In genomic region chr10:71222541-71223364, GRCh38 we compare ENCODE assay signal across 11 cellular contexts. TPM values are rescaled to one million over a fixed set of nuclear protein-coding genes. Genes with fewer than 3 reads are reported as not detected.
A peak's percentile ranks its signal among the peaks of the same experiment; 100 is the strongest.
DNase-seq lines count a peak whose midpoint lies in the region; ATAC-seq and TF ChIP-seq lines count a peak whose summit lies in the region.
"Had no signal": no experiment of that assay in that cellular context is flagged by ENCODE, and none has a peak within 500 bp of the region (broad histone marks: within the 10 kb centered on the region; RNA-seq: fewer than 3 reads in every experiment).

No MANE protein-coding gene starts in this region.

- H3K4me3 ChIP-seq in OCI-LY7 (ENCODE audit: low read depth, low read length, poor library complexity, severe bottlenecking) (no peak overlapping the region), foreskin fibroblast (ENCODE audit: low read depth in 1 of 2, low read length in 2 of 2) (no peak overlapping the region), smooth muscle cell (no peak overlapping the region)

- TF ChIP-seq CTCF in OCI-LY7 (conservative IDR thresholded peaks at IDR 0.05; ENCODE audit: low read length) (0 out of 2 replicates have a peak, but pooled peaks have one; percentile 20), foreskin fibroblast (IDR thresholded peaks at IDR 0.05; ENCODE audit: low read depth, low read length) (no peak), smooth muscle cell (IDR thresholded peaks at IDR 0.05; ENCODE audit: borderline replicate concordance, insufficient read depth, poor library complexity, severe bottlenecking) (no peak)

- H2AFZ ChIP-seq in OCI-LY7 (ENCODE audit: low read length), result no peak overlapping the region
- no peak overlapping the region for H2AFZ ChIP-seq in smooth muscle cell (ENCODE audit: low read depth)

- H3K27me3 ChIP-seq in smooth muscle cell (ENCODE audit: low read depth), result no peaks in the 10 kb centered on the region

- H3K27ac ChIP-seq in OCI-LY7 (ENCODE audit: low read depth, low read length, poor library complexity, severe bottlenecking), result no peak overlapping the region
- H3K27ac ChIP-seq in smooth muscle cell (ENCODE audit: low read depth), result peak overlapping the region; percentile 91

- H3K4me1 ChIP-seq in OCI-LY7 (ENCODE audit: insufficient read depth, low read length, poor library complexity, severe bottlenecking), result no peaks in the 10 kb centered on the region
- H3K4me1 ChIP-seq in smooth muscle cell (ENCODE audit: low read depth), result peaks cover 23% of the 10 kb centered on the region

- ATAC-seq in GM18867 (IDR thresholded peaks at IDR 0.05; ENCODE audit: unreplicated experiment) (no peak), GM21423 (IDR thresholded peaks at IDR 0.05; ENCODE audit: unreplicated experiment) (no peak)
- ATAC-seq in stimulated activated naive B cell treated with anti-CD40 and anti-IgM and Interleukin-4, amounts not matched to agents 10 μg/mL and 1 μg/mL and 100 μg/mL, for 72 hours (replicated peaks), result no peak

- no peaks in the 10 kb centered on the region for H3K9me3 ChIP-seq in OCI-LY7 (ENCODE audit: low read length)
- no peaks in the 10 kb centered on the region for H3K9me3 ChIP-seq in smooth muscle cell (replicated peaks; ENCODE audit: low read depth)

- peak overlapping the region; percentile 24 for H3K9ac ChIP-seq in smooth muscle cell (ENCODE audit: low read depth)

- H3K4me3 Mint-ChIP-seq in stimulated activated naive B cell treated with anti-CD40 and anti-IgM and Interleukin-4, amounts not matched to agents 10 μg/mL and 1 μg/mL and 100 μg/mL, for 72 hours, result no peak overlapping the region
- H3K4me3 Mint-ChIP-seq: activated naive CD4-positive, alpha-beta T cell treated with anti-CD3 and anti-CD28 coated beads for 36 hours had no signal

- BruUV-seq in OCI-LY7 (replicated peaks; lab: Mats Ljungman, UMichigan), result no TSS peak

- no peaks in the 10 kb centered on the region for H3K9me2 ChIP-seq in OCI-LY7 (ENCODE audit: insufficient read depth, low read length)

- no peaks in the 10 kb centered on the region for H3K9me3 Mint-ChIP-seq in stimulated activated naive B cell treated with anti-CD40 and anti-IgM and Interleukin-4, amounts not matched to agents 10 μg/mL and 1 μg/mL and 100 μg/mL, for 72 hours
- H3K9me3 Mint-ChIP-seq: activated naive CD4-positive, alpha-beta T cell treated with anti-CD3 and anti-CD28 coated beads for 36 hours had no signal

- H3F3A ChIP-seq in smooth muscle cell (ENCODE audit: low read depth), result peaks cover 46% of the 10 kb centered on the region

- intact Hi-C loops in OCI-LY7 (cut with micrococcal nuclease; ENCODE audit: unreplicated experiment), result no loop called here

- no peaks in the 10 kb centered on the region for H3K36me3 ChIP-seq in OCI-LY7 (ENCODE audit: insufficient read depth, low read length)
- no peaks in the 10 kb centered on the region for H3K36me3 ChIP-seq in smooth muscle cell (ENCODE audit: low read depth)

- H3K27ac Mint-ChIP-seq in stimulated activated naive B cell treated with anti-CD40 and anti-IgM and Interleukin-4, amounts not matched to agents 10 μg/mL and 1 μg/mL and 100 μg/mL, for 72 hours, result no peak overlapping the region
- H3K27ac Mint-ChIP-seq: activated naive CD4-positive, alpha-beta T cell treated with anti-CD3 and anti-CD28 coated beads for 36 hours had no signal

- H4K20me1 ChIP-seq in OCI-LY7 (ENCODE audit: insufficient read depth, low read length) (no peaks in the 10 kb centered on the region), smooth muscle cell (ENCODE audit: low read depth) (peaks cover 92% of the 10 kb centered on the region)

- DNase-seq in DMS153 (lab: John Stamatoyannopoulos, UW) (peak; percentile 13), DMS153 treated with DMSO at 0.1 percent for 48 hours (lab: John Stamatoyannopoulos, UW; ENCODE audit: unreplicated experiment) (no peak), OCI-LY7 (ENCODE audit: low spot score) (peak; percentile 13), foreskin fibroblast (peak; percentile 60 to 81), smooth muscle cell (lab: John Stamatoyannopoulos, UW; ENCODE audit: unreplicated experiment) (no peak)
- no peak for DNase-seq in stimulated activated naive B cell treated with anti-CD40 and anti-IgM and Interleukin-4, amounts not matched to agents 10 μg/mL and 1 μg/mL and 100 μg/mL, for 72 hours
- DNase-seq: activated naive CD4-positive, alpha-beta T cell treated with anti-CD3 and anti-CD28 coated beads for 36 hours; Kasumi-1; kidney glomerular epithelial cell had no signal

- WGBS in smooth muscle cell (ENCODE audit: low lambda C conversion rate), result 37% methylated on average over 11 of the region's 11 CpGs

- H3K4me1 Mint-ChIP-seq in stimulated activated naive B cell treated with anti-CD40 and anti-IgM and Interleukin-4, amounts not matched to agents 10 μg/mL and 1 μg/mL and 100 μg/mL, for 72 hours, result peaks cover 4 to 5% of the 10 kb centered on the region in 2 donors

- H3K4me2 ChIP-seq in OCI-LY7 (ENCODE audit: low read length), result no peak overlapping the region
- H3K4me2 ChIP-seq in smooth muscle cell, result peak overlapping the region; percentile 60

- H3K79me2 ChIP-seq in OCI-LY7 (ENCODE audit: insufficient read depth, low read depth, low read length), result no peaks in the 10 kb centered on the region
- H3K79me2 ChIP-seq in smooth muscle cell (ENCODE audit: low read depth), result peaks cover 99% of the 10 kb centered on the region

- H3K36me3 Mint-ChIP-seq in stimulated activated naive B cell treated with anti-CD40 and anti-IgM and Interleukin-4, amounts not matched to agents 10 μg/mL and 1 μg/mL and 100 μg/mL, for 72 hours, result no peaks in the 10 kb centered on the region

- CTCF ChIA-PET in OCI-LY7 (lab: Charles Lee; ENCODE audit: unreplicated experiment), result no interaction called here

- peaks cover 44 to 46% of the 10 kb centered on the region in 2 donors for H3K27me3 Mint-ChIP-seq in stimulated activated naive B cell treated with anti-CD40 and anti-IgM and Interleukin-4, amounts not matched to agents 10 μg/mL and 1 μg/mL and 100 μg/mL, for 72 hours

- POLR2A ChIA-PET in OCI-LY7 (lab: Charles Lee), result no interaction called here

RNA-seq across cellular contexts. Expression of gene UNC5B, which starts 10.4 kb away (rescaled TPM):
- not detected in 2 replicates for total RNA-seq in OCI-LY7 (2014; rRNA removed; shearing (Covaris generic))
- not detected in 2 replicates for total RNA-seq in OCI-LY7 (2022)
- total RNA-seq in smooth muscle cell, result 89.6 and 92.7 TPM in 2 replicates
- 115 and 142 TPM in 2 replicates for polyA plus RNA-seq in smooth muscle cell

Comparison
In these comparisons a context has a peak if more than half of its experiments do, and no peak if none do; other contexts are left out.
1. DNase-seq: peak in DMS153 (single experiment), OCI-LY7 (single experiment) and foreskin fibroblast (2 of 2); none in DMS153 treated with DMSO at 0.1 percent for 48 hours (single experiment), smooth muscle cell (single experiment) and stimulated activated naive B cell treated with anti-CD40 and anti-IgM and Interleukin-4, amounts not matched to agents 10 μg/mL and 1 μg/mL and 100 μg/mL, for 72 hours (single experiment).
2. RNA of gene UNC5B, which starts 10.4 kb away (total RNA-seq): 89.6 to 92.7 TPM in smooth muscle cell; not detected in OCI-LY7; every median in the first group is over 10 times any median in the second.